Comparison of ENCODE assay signal across 8 cellular contexts in the genomic region with DNA sequence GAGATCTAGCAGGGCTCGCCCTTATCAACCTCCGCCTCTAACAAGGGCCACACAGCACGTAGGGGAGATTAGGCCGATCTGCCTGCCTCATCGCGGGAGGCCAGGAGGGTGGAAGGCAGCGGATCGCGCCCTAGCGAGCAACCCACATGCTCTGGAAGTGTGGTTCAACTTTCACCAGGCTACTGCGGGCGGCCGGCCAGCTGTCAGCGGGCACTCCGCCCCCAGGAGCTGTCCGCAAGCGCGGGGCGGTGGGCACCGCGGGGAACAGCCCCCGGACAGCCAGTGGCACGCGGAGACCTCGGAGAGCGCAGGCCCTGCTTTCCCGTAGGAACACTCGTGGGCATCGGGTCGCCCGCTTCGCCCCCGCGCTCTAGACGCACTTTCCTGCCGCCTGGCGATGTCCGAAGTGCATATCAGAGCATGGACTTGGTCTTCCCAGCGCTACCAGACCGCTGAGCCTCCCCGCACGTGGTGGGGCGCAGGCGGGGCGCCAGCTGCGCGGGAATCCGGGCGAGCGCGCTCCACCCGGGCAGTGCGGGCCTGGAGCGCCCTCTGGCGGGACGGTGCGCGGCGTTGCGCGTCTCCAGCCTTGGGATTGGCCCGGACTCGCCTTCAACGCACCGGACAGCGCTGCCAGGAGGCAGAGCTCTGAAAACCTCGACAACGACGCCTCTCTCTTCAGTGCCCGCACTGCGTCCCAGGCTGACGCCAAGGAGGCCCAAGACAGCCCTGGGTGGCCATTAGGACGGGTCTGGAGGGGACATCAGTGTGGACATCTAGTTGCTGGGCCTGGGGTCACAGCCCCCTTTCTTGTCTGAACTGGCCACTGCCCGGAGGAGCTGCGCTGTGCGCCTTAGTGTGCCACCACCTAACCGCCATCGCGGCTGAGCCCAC. TPM values are rescaled to one million over a fixed set of nuclear protein-coding genes. Genes with fewer than 3 reads are reported as not detected.
DNase-seq lines count a peak whose midpoint lies in the region; ATAC-seq and TF ChIP-seq lines count a peak whose summit lies in the region.

No MANE protein-coding gene starts in this region.

- peaks cover 56% of the 10 kb centered on the region for H3K27me3 Mint-ChIP-seq in neural crest cell (ENCODE audit: low read depth)

- H3K4me1 Mint-ChIP-seq in neural crest cell: peaks cover 23% of the 10 kb centered on the region

- no peaks in the 10 kb centered on the region for H4K20me1 ChIP-seq in Karpas-422 (ENCODE audit: insufficient read depth, low read depth, low read length)

- H3K9me3 ChIP-seq in Karpas-422 (ENCODE audit: low read length): no peaks in the 10 kb centered on the region
- H3K9me3 ChIP-seq in SJCRH30 (replicated peaks): no peaks in the 10 kb centered on the region

- no peak overlapping the region for H2AFZ ChIP-seq in Karpas-422 (ENCODE audit: low read length)

- H3K27ac ChIP-seq in Karpas-422 (ENCODE audit: low read length): no peak overlapping the region
- no peak overlapping the region for H3K27ac ChIP-seq in SJCRH30

- H3K4me3 ChIP-seq in Karpas-422 (ENCODE audit: low read length) (no peak overlapping the region), SJCRH30 (peak overlapping the region; percentile 24)

- no peaks in the 10 kb centered on the region for H3K27me3 ChIP-seq in Karpas-422 (ENCODE audit: low read length)
- no peaks in the 10 kb centered on the region for H3K27me3 ChIP-seq in SJCRH30

- ATAC-seq in GM18873 (IDR thresholded peaks at IDR 0.05; ENCODE audit: low FRiP score, unreplicated experiment): no peak

- peak overlapping the region; percentile 81 for H3K4me3 Mint-ChIP-seq in neural crest cell

- peak; percentile 95 for TF ChIP-seq CTCF in neural crest cell (conservative IDR thresholded peaks at IDR 0.05)

- no peak overlapping the region for H3K9ac ChIP-seq in Karpas-422 (ENCODE audit: low read length)

- H3K4me2 ChIP-seq in Karpas-422 (ENCODE audit: low read depth, low read length, poor library complexity, severe bottlenecking): no peak overlapping the region

- H3K27ac Mint-ChIP-seq in neural crest cell (ENCODE audit: unreplicated experiment): no peak overlapping the region

- H3K79me2 ChIP-seq in Karpas-422 (ENCODE audit: low read length): peaks cover 13% of the 10 kb centered on the region

- H3K4me1 ChIP-seq in Karpas-422 (ENCODE audit: low read length) (peaks cover 25% of the 10 kb centered on the region), SJCRH30 (no peaks in the 10 kb centered on the region)

- H3K9me2 ChIP-seq in Karpas-422 (replicated peaks; ENCODE audit: insufficient read depth, low read length): no peaks in the 10 kb centered on the region

- DNase-seq in GM04504 (ENCODE audit: low read depth) (peak; percentile 38), Karpas-422 (peak; percentile 90), SJCRH30 (peak; percentile 64 to 78), foreskin melanocyte (peak; percentile 79), neural crest cell (ENCODE audit: low read depth, low spot score) (peak; percentile 93)
- peak; percentile 66 for DNase-seq in activated gamma-delta T cell treated with anti-CD3 and anti-CD28 coated beads, Interleukin-2, amount 50 U/mL, for 16 hours (ENCODE audit: low read depth)
- DNase-seq in stimulated activated naive CD4-positive, alpha-beta T cell treated with Interleukin-2 at 50 U/mL for 16 hours (lab: John Stamatoyannopoulos, UW): peak; percentile 72

- H3K36me3 ChIP-seq in Karpas-422 (ENCODE audit: insufficient read depth, low read length) (no peaks in the 10 kb centered on the region), SJCRH30 (no peaks in the 10 kb centered on the region)

- peaks cover 3% of the 10 kb centered on the region for H3K36me3 Mint-ChIP-seq in neural crest cell (ENCODE audit: low read depth)

- no peaks in the 10 kb centered on the region for H3K9me3 Mint-ChIP-seq in neural crest cell

RNA-seq across cellular contexts. Expression of a gene that starts 3.6 kb away (rescaled TPM):
- 34.0 and 72.1 TPM in 2 replicates for total RNA-seq in Karpas-422 (2014; rRNA removed; shearing (Covaris generic); ENCODE audit: low replicate concordance)
- total RNA-seq in SJCRH30 (2014; rRNA removed; shearing (Covaris generic)): 89.7 and 90.5 TPM in 2 replicates
- 53.7 and 57.0 TPM in 2 replicates for total RNA-seq in neural crest cell

RNA-seq across cellular contexts. Expression of a gene that starts 51.8 kb away (rescaled TPM):
- 50.6 and 58.9 TPM in 2 replicates for total RNA-seq in Karpas-422 (2014; rRNA removed; shearing (Covaris generic); ENCODE audit: low replicate concordance)
- 70.0 and 93.0 TPM in 2 replicates for total RNA-seq in SJCRH30 (2014; rRNA removed; shearing (Covaris generic))
- 101 and 104 TPM in 2 replicates for total RNA-seq in neural crest cell

RNA-seq across cellular contexts. Expression of a gene that starts 51.9 kb away (rescaled TPM):
- 3.9 and 6.7 TPM in 2 replicates for total RNA-seq in Karpas-422 (2014; rRNA removed; shearing (Covaris generic); ENCODE audit: low replicate concordance)
- 22.6 and 23.4 TPM in 2 replicates for total RNA-seq in SJCRH30 (2014; rRNA removed; shearing (Covaris generic))
- total RNA-seq in neural crest cell: 20.8 and 20.9 TPM in 2 replicates

Comparison
In these comparisons a context has a peak if more than half of its experiments do, and no peak if none do; other contexts are left out.
1. DNase-seq: peak in every context shown above with its lines; median percentile 93 in neural crest cell; 90 in Karpas-422; 79 in foreskin melanocyte; 72 in stimulated activated naive CD4-positive, alpha-beta T cell treated with Interleukin-2 at 50 U/mL for 16 hours; 71 in SJCRH30; 66 in activated gamma-delta T cell treated with anti-CD3 and anti-CD28 coated beads, Interleukin-2, amount 50 U/mL, for 16 hours; 38 in GM04504.